8 cellular contexts compared by ENCODE assay signal in the genomic region with DNA sequence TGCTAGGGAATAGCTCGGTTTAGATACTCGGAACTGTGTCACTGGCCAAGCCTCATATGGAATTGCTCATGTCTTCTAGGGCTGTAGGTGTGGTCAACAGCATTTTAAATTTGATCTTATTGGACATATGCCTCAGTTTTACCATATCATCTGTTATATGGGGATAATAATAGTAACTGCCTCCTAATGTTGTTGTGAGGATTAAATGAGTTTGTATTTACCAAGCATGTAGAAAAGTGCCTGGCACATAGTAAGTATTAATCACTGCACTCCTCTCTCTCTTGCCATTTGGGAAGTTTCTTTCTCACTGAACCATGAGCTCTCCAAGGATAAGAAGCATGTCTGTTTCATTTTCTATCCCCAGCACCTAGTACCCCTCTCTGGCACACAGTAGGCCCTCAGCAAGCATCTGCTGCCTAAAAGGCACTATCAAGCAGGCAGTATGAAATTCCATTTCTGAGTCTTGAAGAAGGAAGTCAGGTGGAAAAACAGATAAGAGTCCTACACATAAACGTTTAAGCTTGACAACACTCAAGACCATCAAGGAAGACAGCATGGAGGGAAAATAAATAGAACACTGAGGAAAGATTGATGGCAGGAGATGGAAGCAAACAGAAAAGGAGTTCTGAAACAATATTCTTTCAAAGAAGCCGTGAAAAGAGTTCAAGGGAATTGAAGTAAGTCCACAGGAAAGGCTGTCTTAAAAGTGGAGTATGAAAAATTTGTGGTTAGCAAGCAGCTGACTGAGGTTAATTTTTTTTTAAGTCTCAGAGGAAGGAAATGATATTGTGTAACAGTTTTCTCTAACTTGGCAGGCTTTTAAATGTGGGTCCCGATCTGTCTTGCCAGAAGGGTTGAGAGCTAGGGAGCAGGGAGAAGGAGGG. TPM values are rescaled to one million over a fixed set of nuclear protein-coding genes. Genes with fewer than 3 reads are reported as not detected.
DNase-seq lines count a peak whose midpoint lies in the region; ATAC-seq and TF ChIP-seq lines count a peak whose summit lies in the region.

No MANE protein-coding gene starts in this region.

- H3K4me1 ChIP-seq in SK-N-SH (ENCODE audit: control insufficient read depth in 1 of 2, insufficient read depth in 2 of 2, low read depth in 1 of 2, low read length in 1 of 2) = peaks cover 6 to 8% of the 10 kb centered on the region in 2 experiments; a peak in 3 of 4 replicates

- no peak for TF ChIP-seq EP300 in SK-N-SH (IDR thresholded peaks at IDR 0.05; ENCODE audit: borderline replicate concordance in 1 of 2, low read depth in 1 of 2, low read length in 1 of 2)

- WGBS in SK-N-SH (ENCODE audit: low lambda C conversion rate) = 59% methylated on average over 5 of the region's 5 CpGs

- no peaks in the 10 kb centered on the region for H3K27me3 ChIP-seq in SK-N-SH (ENCODE audit: insufficient read depth)

- no peaks in the 10 kb centered on the region for H3K9me2 ChIP-seq in SK-N-SH

- peaks cover 18% of the 10 kb centered on the region; the same call in 1 of the 2 replicates for H3K79me2 ChIP-seq in SK-N-SH (ENCODE audit: insufficient read depth)

- no peak overlapping the region; a peak in 1 of 4 replicates for H3K4me3 ChIP-seq in SK-N-SH (ENCODE audit: low read depth in 2 of 2, low read length in 1 of 2)

- CTCF ChIA-PET in SK-N-SH (lab: Yijun Ruan, JAX) = interaction anchor here (0.7 to 1.8 kb wide), 4 partner anchors 28 to 134 kb away, joined by 3 to 4 read pairs (median 3); no protein-coding TSS in a partner anchor

- H3F3A ChIP-seq in SK-N-SH (replicated peaks; ENCODE audit: insufficient read depth) = peaks cover 37% of the 10 kb centered on the region

- H3K4me2 ChIP-seq in SK-N-SH = peak overlapping the region; percentile 47

- H3K9ac ChIP-seq in SK-N-SH = no peak overlapping the region

- peak; percentile 67 for DNase-seq in AG20443 (ENCODE audit: low spot score)
- DNase-seq in SK-N-SH = no peak
- DNase-seq in epithelial cell of prostate (ENCODE audit: low read depth, low spot score) = no peak
- DNase-seq in pons (ENCODE audit: low spot score) = peak; percentile 82
- DNase-seq in NCI-H526 treated with DMSO at 0.1 percent for 48 hours (lab: John Stamatoyannopoulos, UW) = no peak
- DNase-seq in effector CD4-positive, alpha-beta T cell = no peak

- no peak for TF ChIP-seq CTCF in SK-N-SH (IDR thresholded peaks at IDR 0.05)

- no peak for TF ChIP-seq RAD21 in SK-N-SH (IDR thresholded peaks at IDR 0.05; ENCODE audit: low read length)

- ATAC-seq in GM21367 (IDR thresholded peaks at IDR 0.05; ENCODE audit: unreplicated experiment) (peak; percentile 32), GM18868 (IDR thresholded peaks at IDR 0.05; ENCODE audit: unreplicated experiment) (no peak)

- H3K27ac ChIP-seq in SK-N-SH (ENCODE audit: low read depth in 2 of 2, low read length in 1 of 2) (peak overlapping the region; percentile 6 to 43; a peak in 3 of 4 replicates), epithelial cell of prostate (peak overlapping the region; percentile 69)

- H4K20me1 ChIP-seq in SK-N-SH (ENCODE audit: insufficient read depth) = peaks cover 5% of the 10 kb centered on the region; the same call in 1 of the 2 replicates

- H3K9me3 ChIP-seq in SK-N-SH = no peaks in the 10 kb centered on the region

- H3K36me3 ChIP-seq in SK-N-SH (replicated peaks in 1 of 2; ENCODE audit: control insufficient read depth in 1 of 2, insufficient read depth in 2 of 2, low read length in 1 of 2) = peaks cover 0 to 5% of the 10 kb centered on the region in 2 experiments

- POLR2A ChIA-PET in SK-N-SH (lab: Yijun Ruan, JAX) = no interaction called here

- H2AFZ ChIP-seq in SK-N-SH (ENCODE audit: low read depth) = peak overlapping the region; percentile 71

TF ChIP-seq in SK-N-SH, 30 proteins besides CTCF, POLR2A, EP300 and RAD21:
- TF ChIP-seq, protein P1, sequence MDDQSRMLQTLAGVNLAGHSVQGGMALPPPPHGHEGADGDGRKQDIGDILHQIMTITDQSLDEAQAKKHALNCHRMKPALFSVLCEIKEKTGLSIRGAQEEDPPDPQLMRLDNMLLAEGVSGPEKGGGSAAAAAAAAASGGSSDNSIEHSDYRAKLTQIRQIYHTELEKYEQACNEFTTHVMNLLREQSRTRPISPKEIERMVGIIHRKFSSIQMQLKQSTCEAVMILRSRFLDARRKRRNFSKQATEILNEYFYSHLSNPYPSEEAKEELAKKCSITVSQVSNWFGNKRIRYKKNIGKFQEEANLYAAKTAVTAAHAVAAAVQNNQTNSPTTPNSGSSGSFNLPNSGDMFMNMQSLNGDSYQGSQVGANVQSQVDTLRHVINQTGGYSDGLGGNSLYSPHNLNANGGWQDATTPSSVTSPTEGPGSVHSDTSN (IDR thresholded peaks at IDR 0.05) = peak; percentile 54; the same call in 1 of the 2 replicates
- TF ChIP-seq, protein P2, sequence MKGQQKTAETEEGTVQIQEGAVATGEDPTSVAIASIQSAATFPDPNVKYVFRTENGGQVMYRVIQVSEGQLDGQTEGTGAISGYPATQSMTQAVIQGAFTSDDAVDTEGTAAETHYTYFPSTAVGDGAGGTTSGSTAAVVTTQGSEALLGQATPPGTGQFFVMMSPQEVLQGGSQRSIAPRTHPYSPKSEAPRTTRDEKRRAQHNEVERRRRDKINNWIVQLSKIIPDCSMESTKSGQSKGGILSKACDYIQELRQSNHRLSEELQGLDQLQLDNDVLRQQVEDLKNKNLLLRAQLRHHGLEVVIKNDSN (IDR thresholded peaks at IDR 0.05; ENCODE audit: borderline replicate concordance, low read depth) = no peak

RNA-seq across cellular contexts. Expression of a gene that starts 2.2 kb away (rescaled TPM):
- 31.7 and 37.1 TPM in 2 replicates for polyA plus RNA-seq in SK-N-SH (2012; rRNA removed)
- polyA plus RNA-seq in SK-N-SH (2012; cell fraction: cytosol; rRNA removed) = 19.4 and 24.0 TPM in 2 replicates
- 161 and 199 TPM in 2 replicates for polyA plus RNA-seq in SK-N-SH (2012; cell fraction: nucleus; rRNA removed)

RNA-seq across cellular contexts. Expression of a gene that starts 33.4 kb away (rescaled TPM):
- 264 and 290 TPM in 2 replicates for polyA plus RNA-seq in SK-N-SH (2012; rRNA removed)
- polyA plus RNA-seq in SK-N-SH (2012; cell fraction: cytosol; rRNA removed) = 172 and 212 TPM in 2 replicates
- polyA plus RNA-seq in SK-N-SH (2012; cell fraction: nucleus; rRNA removed) = 169 and 174 TPM in 2 replicates

Comparison
In these comparisons a context has a peak if more than half of its experiments do, and no peak if none do; other contexts are left out.
1. DNase-seq: peak in AG20443 (single experiment) and pons (single experiment); none in SK-N-SH (single experiment), epithelial cell of prostate (single experiment), NCI-H526 treated with DMSO at 0.1 percent for 48 hours (single experiment) and effector CD4-positive, alpha-beta T cell (single experiment).